ENCODE assay signal across 1 cellular context in the genomic region with DNA sequence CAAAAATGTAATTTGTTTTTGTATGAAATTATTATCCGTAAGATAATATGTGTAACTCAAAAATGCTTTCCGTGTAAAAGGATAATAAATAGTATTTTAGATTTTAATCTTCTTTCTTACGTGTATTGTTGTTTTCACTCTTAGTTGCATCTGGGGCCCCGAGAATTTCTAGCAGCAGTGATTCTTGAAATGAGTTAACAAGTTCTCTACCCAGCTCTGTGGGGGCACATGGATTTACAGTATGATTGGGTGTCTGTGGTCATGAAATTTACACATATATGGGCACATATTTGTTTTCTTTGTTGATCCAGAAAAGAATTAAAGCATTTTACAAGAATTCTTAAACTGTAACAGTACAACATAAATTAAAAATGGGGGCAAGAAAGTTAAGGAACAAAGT.
TF ChIP-seq lines count a peak whose summit lies in the region.

No MANE protein-coding gene starts in this region.

TF ChIP-seq in GM12878, 131 proteins besides CTCF, POLR2A, EP300 and RAD21 (continues in another document):
- TF ChIP-seq, protein P1, sequence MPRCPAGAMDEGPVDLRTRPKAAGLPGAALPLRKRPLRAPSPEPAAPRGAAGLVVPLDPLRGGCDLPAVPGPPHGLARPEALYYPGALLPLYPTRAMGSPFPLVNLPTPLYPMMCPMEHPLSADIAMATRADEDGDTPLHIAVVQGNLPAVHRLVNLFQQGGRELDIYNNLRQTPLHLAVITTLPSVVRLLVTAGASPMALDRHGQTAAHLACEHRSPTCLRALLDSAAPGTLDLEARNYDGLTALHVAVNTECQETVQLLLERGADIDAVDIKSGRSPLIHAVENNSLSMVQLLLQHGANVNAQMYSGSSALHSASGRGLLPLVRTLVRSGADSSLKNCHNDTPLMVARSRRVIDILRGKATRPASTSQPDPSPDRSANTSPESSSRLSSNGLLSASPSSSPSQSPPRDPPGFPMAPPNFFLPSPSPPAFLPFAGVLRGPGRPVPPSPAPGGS (IDR thresholded peaks at IDR 0.05; ENCODE audit: borderline replicate concordance, insufficient read depth, low read depth, low read length, poor library complexity, severe bottlenecking), result peak; percentile 65
- no peak for TF ChIP-seq KDM1A (IDR thresholded peaks at IDR 0.05; ENCODE audit: borderline replicate concordance)
- TF ChIP-seq CREB1 (IDR thresholded peaks at IDR 0.05; ENCODE audit: low read depth), result peak; percentile 16; the same call in 1 of the 2 replicates
- TF ChIP-seq KLF5 (IDR thresholded peaks at IDR 0.05; ENCODE audit: partially characterized antibody), result no peak
- TF ChIP-seq, protein P2, sequence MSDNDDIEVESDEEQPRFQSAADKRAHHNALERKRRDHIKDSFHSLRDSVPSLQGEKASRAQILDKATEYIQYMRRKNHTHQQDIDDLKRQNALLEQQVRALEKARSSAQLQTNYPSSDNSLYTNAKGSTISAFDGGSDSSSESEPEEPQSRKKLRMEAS (IDR thresholded peaks at IDR 0.05; ENCODE audit: low read depth, low read length), result no peak
- TF ChIP-seq ZNF622 (IDR thresholded peaks at IDR 0.05), result no peak
- no peak for TF ChIP-seq ZNF274 (IDR thresholded peaks at IDR 0.05; ENCODE audit: insufficient read depth, insufficient read length)
- no peak for TF ChIP-seq E2F4 (IDR thresholded peaks at IDR 0.05; ENCODE audit: low read depth, low read length)
- no peak for TF ChIP-seq SREBF2 (IDR thresholded peaks at IDR 0.05; ENCODE audit: low read length)
- peak; percentile 66; the same call in 1 of the 2 replicates for TF ChIP-seq FOXM1 (IDR thresholded peaks at IDR 0.05; ENCODE audit: low read depth, low read length)
- no peak for TF ChIP-seq DPF2 (IDR thresholded peaks at IDR 0.05)
- TF ChIP-seq ZNF207 (IDR thresholded peaks at IDR 0.05; ENCODE audit: borderline replicate concordance), result no peak
- TF ChIP-seq BMI1 (IDR thresholded peaks at IDR 0.05; ENCODE audit: borderline replicate concordance), result no peak
- no peak for TF ChIP-seq NBN (IDR thresholded peaks at IDR 0.05)
- TF ChIP-seq IRF4 (IDR thresholded peaks at IDR 0.05; ENCODE audit: low read depth, low read length), result peak; percentile 54; the same call in 1 of the 2 replicates
- no peak for TF ChIP-seq NR2C2 (IDR thresholded peaks at IDR 0.05; ENCODE audit: borderline replicate concordance, control insufficient read depth, insufficient read length, low read depth)
- peak; percentile 78 for TF ChIP-seq RUNX3 (IDR thresholded peaks at IDR 0.05; ENCODE audit: low read length)
- no peak for TF ChIP-seq TCF3 (IDR thresholded peaks at IDR 0.05; ENCODE audit: borderline replicate concordance, insufficient read depth, low read depth, low read length)
- TF ChIP-seq ZBTB11 (CRISPR knock-in tag; IDR thresholded peaks at IDR 0.05), result no peak
- no peak for TF ChIP-seq MYB (IDR thresholded peaks at IDR 0.05; ENCODE audit: borderline replicate concordance, low read depth, low read length)
- TF ChIP-seq NFXL1 (IDR thresholded peaks at IDR 0.05; ENCODE audit: borderline replicate concordance), result no peak
- TF ChIP-seq, protein P3, sequence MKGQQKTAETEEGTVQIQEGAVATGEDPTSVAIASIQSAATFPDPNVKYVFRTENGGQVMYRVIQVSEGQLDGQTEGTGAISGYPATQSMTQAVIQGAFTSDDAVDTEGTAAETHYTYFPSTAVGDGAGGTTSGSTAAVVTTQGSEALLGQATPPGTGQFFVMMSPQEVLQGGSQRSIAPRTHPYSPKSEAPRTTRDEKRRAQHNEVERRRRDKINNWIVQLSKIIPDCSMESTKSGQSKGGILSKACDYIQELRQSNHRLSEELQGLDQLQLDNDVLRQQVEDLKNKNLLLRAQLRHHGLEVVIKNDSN (IDR thresholded peaks at IDR 0.05; ENCODE audit: borderline replicate concordance, extremely low read length, insufficient read depth, low read depth, low read length), result no peak
- no peak for TF ChIP-seq NR2F1 (conservative IDR thresholded peaks at IDR 0.05)
- TF ChIP-seq JUNB (IDR thresholded peaks at IDR 0.05), result peak; percentile 92
- TF ChIP-seq, protein P4, sequence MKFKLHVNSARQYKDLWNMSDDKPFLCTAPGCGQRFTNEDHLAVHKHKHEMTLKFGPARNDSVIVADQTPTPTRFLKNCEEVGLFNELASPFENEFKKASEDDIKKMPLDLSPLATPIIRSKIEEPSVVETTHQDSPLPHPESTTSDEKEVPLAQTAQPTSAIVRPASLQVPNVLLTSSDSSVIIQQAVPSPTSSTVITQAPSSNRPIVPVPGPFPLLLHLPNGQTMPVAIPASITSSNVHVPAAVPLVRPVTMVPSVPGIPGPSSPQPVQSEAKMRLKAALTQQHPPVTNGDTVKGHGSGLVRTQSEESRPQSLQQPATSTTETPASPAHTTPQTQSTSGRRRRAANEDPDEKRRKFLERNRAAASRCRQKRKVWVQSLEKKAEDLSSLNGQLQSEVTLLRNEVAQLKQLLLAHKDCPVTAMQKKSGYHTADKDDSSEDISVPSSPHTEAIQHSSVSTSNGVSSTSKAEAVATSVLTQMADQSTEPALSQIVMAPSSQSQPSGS (IDR thresholded peaks at IDR 0.05; ENCODE audit: low read length), result peak; percentile 56; the same call in 1 of the 2 replicates
- no peak for TF ChIP-seq RBBP5 (conservative IDR thresholded peaks at IDR 0.05)
- TF ChIP-seq, protein P5, sequence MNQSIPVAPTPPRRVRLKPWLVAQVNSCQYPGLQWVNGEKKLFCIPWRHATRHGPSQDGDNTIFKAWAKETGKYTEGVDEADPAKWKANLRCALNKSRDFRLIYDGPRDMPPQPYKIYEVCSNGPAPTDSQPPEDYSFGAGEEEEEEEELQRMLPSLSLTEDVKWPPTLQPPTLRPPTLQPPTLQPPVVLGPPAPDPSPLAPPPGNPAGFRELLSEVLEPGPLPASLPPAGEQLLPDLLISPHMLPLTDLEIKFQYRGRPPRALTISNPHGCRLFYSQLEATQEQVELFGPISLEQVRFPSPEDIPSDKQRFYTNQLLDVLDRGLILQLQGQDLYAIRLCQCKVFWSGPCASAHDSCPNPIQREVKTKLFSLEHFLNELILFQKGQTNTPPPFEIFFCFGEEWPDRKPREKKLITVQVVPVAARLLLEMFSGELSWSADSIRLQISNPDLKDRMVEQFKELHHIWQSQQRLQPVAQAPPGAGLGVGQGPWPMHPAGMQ (IDR thresholded peaks at IDR 0.05; ENCODE audit: borderline replicate concordance), result no peak
- TF ChIP-seq SPI1 (IDR thresholded peaks at IDR 0.05; ENCODE audit: borderline replicate concordance, insufficient read depth, low read depth, low read length), result no peak
- no peak for TF ChIP-seq POLR2AphosphoS2 (IDR thresholded peaks at IDR 0.05; ENCODE audit: low read depth, low read length)
- TF ChIP-seq MEF2A (IDR thresholded peaks at IDR 0.05; ENCODE audit: insufficient read depth, low read depth, low read length), result 0 out of 2 replicates have a peak, but pooled peaks have one; percentile 33
- TF ChIP-seq CBX5 (IDR thresholded peaks at IDR 0.05; ENCODE audit: low read depth), result no peak
- TF ChIP-seq CREM (IDR thresholded peaks at IDR 0.05; ENCODE audit: low read depth), result peak; percentile 49; the same call in 1 of the 2 replicates
- TF ChIP-seq RB1 (IDR thresholded peaks at IDR 0.05; ENCODE audit: borderline replicate concordance), result no peak
- TF ChIP-seq BCL11A (IDR thresholded peaks at IDR 0.05; ENCODE audit: low read depth, low read length), result peak; percentile 42; the same call in 1 of the 2 replicates
- TF ChIP-seq FOS (IDR thresholded peaks at IDR 0.05; ENCODE audit: borderline replicate concordance, extremely low read depth, insufficient read length), result no peak
- TF ChIP-seq ZNF24 (IDR thresholded peaks at IDR 0.05), result no peak
- no peak for TF ChIP-seq HDAC2 (IDR thresholded peaks at IDR 0.05)
- no peak for TF ChIP-seq POLR2AphosphoS5 (IDR thresholded peaks at IDR 0.05; ENCODE audit: low read length)
- TF ChIP-seq SRF (IDR thresholded peaks at IDR 0.05; ENCODE audit: low read depth in 2 of 2, low read length in 2 of 2), result peak in 1 of 2 experiments; percentile 40; a peak in 1 of 4 replicates
- TF ChIP-seq, protein P6, sequence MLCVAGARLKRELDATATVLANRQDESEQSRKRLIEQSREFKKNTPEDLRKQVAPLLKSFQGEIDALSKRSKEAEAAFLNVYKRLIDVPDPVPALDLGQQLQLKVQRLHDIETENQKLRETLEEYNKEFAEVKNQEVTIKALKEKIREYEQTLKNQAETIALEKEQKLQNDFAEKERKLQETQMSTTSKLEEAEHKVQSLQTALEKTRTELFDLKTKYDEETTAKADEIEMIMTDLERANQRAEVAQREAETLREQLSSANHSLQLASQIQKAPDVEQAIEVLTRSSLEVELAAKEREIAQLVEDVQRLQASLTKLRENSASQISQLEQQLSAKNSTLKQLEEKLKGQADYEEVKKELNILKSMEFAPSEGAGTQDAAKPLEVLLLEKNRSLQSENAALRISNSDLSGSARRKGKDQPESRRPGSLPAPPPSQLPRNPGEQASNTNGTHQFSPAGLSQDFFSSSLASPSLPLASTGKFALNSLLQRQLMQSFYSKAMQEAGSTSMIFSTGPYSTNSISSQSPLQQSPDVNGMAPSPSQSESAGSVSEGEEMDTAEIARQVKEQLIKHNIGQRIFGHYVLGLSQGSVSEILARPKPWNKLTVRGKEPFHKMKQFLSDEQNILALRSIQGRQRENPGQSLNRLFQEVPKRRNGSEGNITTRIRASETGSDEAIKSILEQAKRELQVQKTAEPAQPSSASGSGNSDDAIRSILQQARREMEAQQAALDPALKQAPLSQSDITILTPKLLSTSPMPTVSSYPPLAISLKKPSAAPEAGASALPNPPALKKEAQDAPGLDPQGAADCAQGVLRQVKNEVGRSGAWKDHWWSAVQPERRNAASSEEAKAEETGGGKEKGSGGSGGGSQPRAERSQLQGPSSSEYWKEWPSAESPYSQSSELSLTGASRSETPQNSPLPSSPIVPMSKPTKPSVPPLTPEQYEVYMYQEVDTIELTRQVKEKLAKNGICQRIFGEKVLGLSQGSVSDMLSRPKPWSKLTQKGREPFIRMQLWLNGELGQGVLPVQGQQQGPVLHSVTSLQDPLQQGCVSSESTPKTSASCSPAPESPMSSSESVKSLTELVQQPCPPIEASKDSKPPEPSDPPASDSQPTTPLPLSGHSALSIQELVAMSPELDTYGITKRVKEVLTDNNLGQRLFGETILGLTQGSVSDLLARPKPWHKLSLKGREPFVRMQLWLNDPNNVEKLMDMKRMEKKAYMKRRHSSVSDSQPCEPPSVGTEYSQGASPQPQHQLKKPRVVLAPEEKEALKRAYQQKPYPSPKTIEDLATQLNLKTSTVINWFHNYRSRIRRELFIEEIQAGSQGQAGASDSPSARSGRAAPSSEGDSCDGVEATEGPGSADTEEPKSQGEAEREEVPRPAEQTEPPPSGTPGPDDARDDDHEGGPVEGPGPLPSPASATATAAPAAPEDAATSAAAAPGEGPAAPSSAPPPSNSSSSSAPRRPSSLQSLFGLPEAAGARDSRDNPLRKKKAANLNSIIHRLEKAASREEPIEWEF (IDR thresholded peaks at IDR 0.05; ENCODE audit: insufficient replicate concordance, low read depth, low read length), result no peak
- TF ChIP-seq LARP7 (IDR thresholded peaks at IDR 0.05), result no peak
- TF ChIP-seq IRF3 (IDR thresholded peaks at IDR 0.05), result no peak
- TF ChIP-seq, protein P7, sequence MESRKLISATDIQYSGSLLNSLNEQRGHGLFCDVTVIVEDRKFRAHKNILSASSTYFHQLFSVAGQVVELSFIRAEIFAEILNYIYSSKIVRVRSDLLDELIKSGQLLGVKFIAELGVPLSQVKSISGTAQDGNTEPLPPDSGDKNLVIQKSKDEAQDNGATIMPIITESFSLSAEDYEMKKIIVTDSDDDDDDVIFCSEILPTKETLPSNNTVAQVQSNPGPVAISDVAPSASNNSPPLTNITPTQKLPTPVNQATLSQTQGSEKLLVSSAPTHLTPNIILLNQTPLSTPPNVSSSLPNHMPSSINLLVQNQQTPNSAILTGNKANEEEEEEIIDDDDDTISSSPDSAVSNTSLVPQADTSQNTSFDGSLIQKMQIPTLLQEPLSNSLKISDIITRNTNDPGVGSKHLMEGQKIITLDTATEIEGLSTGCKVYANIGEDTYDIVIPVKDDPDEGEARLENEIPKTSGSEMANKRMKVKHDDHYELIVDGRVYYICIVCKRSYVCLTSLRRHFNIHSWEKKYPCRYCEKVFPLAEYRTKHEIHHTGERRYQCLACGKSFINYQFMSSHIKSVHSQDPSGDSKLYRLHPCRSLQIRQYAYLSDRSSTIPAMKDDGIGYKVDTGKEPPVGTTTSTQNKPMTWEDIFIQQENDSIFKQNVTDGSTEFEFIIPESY (IDR thresholded peaks at IDR 0.05), result no peak
- peak; percentile 87 for TF ChIP-seq NFIC (IDR thresholded peaks at IDR 0.05; ENCODE audit: low read depth, low read length)
- TF ChIP-seq CBX3 (IDR thresholded peaks at IDR 0.05; ENCODE audit: borderline replicate concordance, low read depth), result no peak
